Comparison of ENCODE assay signal across 13 cellular contexts in genomic region chr1:231699769-231700168, GRCh38.
DNase-seq lines count a peak whose midpoint lies in the region; ATAC-seq and TF ChIP-seq lines count a peak whose summit lies in the region.
"Had no signal": no experiment of that assay in that cellular context is flagged by ENCODE, and none has a peak within 500 bp of the region (broad histone marks: within the 10 kb centered on the region; RNA-seq: fewer than 3 reads in every experiment).

No MANE protein-coding gene starts in this region.

- H3K4me3 ChIP-seq in left lung (no peak overlapping the region), upper lobe of right lung (no peak overlapping the region)
- H3K4me3 ChIP-seq: coronary artery had no signal

- no peak overlapping the region for H3K4me3 Mint-ChIP-seq in stimulated activated naive CD8-positive, alpha-beta T cell treated with anti-CD3 and anti-CD28 coated beads, Interleukin-15, Interleukin-2, amounts not matched to agents 100 ng/mL and 50 ng/mL, for 24 hours
- peak overlapping the region in 1 of 2 donors; percentile 1 for H3K4me3 Mint-ChIP-seq in stimulated activated naive CD8-positive, alpha-beta T cell treated with anti-CD3 and anti-CD28 coated beads, Interleukin-15, amount 100 ng/mL, for 72 hours

- no peaks in the 10 kb centered on the region for H3K27me3 ChIP-seq in left lung
- H3K27me3 ChIP-seq in upper lobe of right lung: no peaks in the 10 kb centered on the region

- H3K27me3 Mint-ChIP-seq in stimulated activated naive CD8-positive, alpha-beta T cell treated with anti-CD3 and anti-CD28 coated beads, Interleukin-15, Interleukin-2, amounts not matched to agents 100 ng/mL and 50 ng/mL, for 24 hours: no peaks in the 10 kb centered on the region
- H3K27me3 Mint-ChIP-seq in stimulated activated naive CD8-positive, alpha-beta T cell treated with anti-CD3 and anti-CD28 coated beads, Interleukin-15, amount 100 ng/mL, for 72 hours: no peaks in the 10 kb centered on the region

- H3K36me3 Mint-ChIP-seq in stimulated activated naive CD8-positive, alpha-beta T cell treated with anti-CD3 and anti-CD28 coated beads, Interleukin-15, Interleukin-2, amounts not matched to agents 100 ng/mL and 50 ng/mL, for 24 hours (ENCODE audit: low read depth): peaks cover 35% of the 10 kb centered on the region

- intact Hi-C loops in left lung (cut with DNase I): no loop called here
- intact Hi-C loops in upper lobe of right lung (cut with DNase I): no loop called here

- DNase-seq in stimulated activated naive CD8-positive, alpha-beta T cell treated with anti-CD3 and anti-CD28 coated beads, Interleukin-15, amount 100 ng/mL, for 72 hours: no peak
- DNase-seq in amniotic epithelial cell (ENCODE audit: low read depth) (peak; percentile 32), left lung (no peak), upper lobe of right lung (no peak), islet precursor cell (no peak)
- DNase-seq: activated CD4-positive, CD25-positive, alpha-beta regulatory T cell treated with anti-CD3 and anti-CD28 coated beads, Interleukin-2, amount 50 U/mL, for 72 hours; activated T-cell treated with anti-CD3 and anti-CD28 coated beads for 4 hours had no signal

- H3K27ac ChIP-seq in left lung (no peak overlapping the region), upper lobe of right lung (no peak overlapping the region)
- H3K27ac ChIP-seq: coronary artery had no signal

- peak overlapping the region; percentile 17 for H3K27ac Mint-ChIP-seq in stimulated activated naive CD8-positive, alpha-beta T cell treated with anti-CD3 and anti-CD28 coated beads, Interleukin-15, Interleukin-2, amounts not matched to agents 100 ng/mL and 50 ng/mL, for 24 hours
- H3K27ac Mint-ChIP-seq in stimulated activated naive CD8-positive, alpha-beta T cell treated with anti-CD3 and anti-CD28 coated beads, Interleukin-15, amount 100 ng/mL, for 72 hours: peak overlapping the region in 1 of 2 donors; percentile 6
- H3K27ac Mint-ChIP-seq: IgD-negative memory B cell had no signal

- H3K9me3 ChIP-seq in left lung (no peaks in the 10 kb centered on the region), upper lobe of right lung (no peaks in the 10 kb centered on the region)

- peaks cover 0 to 15% of the 10 kb centered on the region in 2 donors for H3K4me1 ChIP-seq in left lung
- H3K4me1 ChIP-seq in upper lobe of right lung: peaks cover 4% of the 10 kb centered on the region

- H3K36me3 ChIP-seq in left lung (peaks cover 0 to under 1% of the 10 kb centered on the region in 2 donors), upper lobe of right lung (no peaks in the 10 kb centered on the region)

- ATAC-seq in stimulated activated naive CD8-positive, alpha-beta T cell treated with anti-CD3 and anti-CD28 coated beads, Interleukin-15, amount 100 ng/mL, for 72 hours: no peak
- peak; percentile 52 for ATAC-seq in left lung
- peak; percentile 59 for ATAC-seq in upper lobe of right lung
- no peak for ATAC-seq in HG03439 (IDR thresholded peaks at IDR 0.05; ENCODE audit: unreplicated experiment)
- no peak for ATAC-seq in GM21825 (IDR thresholded peaks at IDR 0.05; ENCODE audit: unreplicated experiment)
- ATAC-seq: esophagus mucosa had no signal

- H3K4me1 Mint-ChIP-seq in stimulated activated naive CD8-positive, alpha-beta T cell treated with anti-CD3 and anti-CD28 coated beads, Interleukin-15, Interleukin-2, amounts not matched to agents 100 ng/mL and 50 ng/mL, for 24 hours (ENCODE audit: low read depth): peaks cover 10% of the 10 kb centered on the region
- peaks cover 20% of the 10 kb centered on the region for H3K4me1 Mint-ChIP-seq in stimulated activated naive CD8-positive, alpha-beta T cell treated with anti-CD3 and anti-CD28 coated beads, Interleukin-15, amount 100 ng/mL, for 72 hours

- TF ChIP-seq CTCF in left lung (IDR thresholded peaks at IDR 0.05) (no peak), upper lobe of right lung (IDR thresholded peaks at IDR 0.05) (no peak)

- H3K9me3 Mint-ChIP-seq in stimulated activated naive CD8-positive, alpha-beta T cell treated with anti-CD3 and anti-CD28 coated beads, Interleukin-15, Interleukin-2, amounts not matched to agents 100 ng/mL and 50 ng/mL, for 24 hours: peaks cover 4% of the 10 kb centered on the region
- H3K9me3 Mint-ChIP-seq in stimulated activated naive CD8-positive, alpha-beta T cell treated with anti-CD3 and anti-CD28 coated beads, Interleukin-15, amount 100 ng/mL, for 72 hours: peaks cover 5 to 8% of the 10 kb centered on the region in 2 donors
- H3K9me3 Mint-ChIP-seq: IgD-negative memory B cell had no signal

Comparison
In these comparisons a context has a peak if more than half of its experiments do, and no peak if none do; other contexts are left out.
1. ATAC-seq: peak in left lung (single experiment) and upper lobe of right lung (single experiment); none in stimulated activated naive CD8-positive, alpha-beta T cell treated with anti-CD3 and anti-CD28 coated beads, Interleukin-15, amount 100 ng/mL, for 72 hours (single experiment), HG03439 (single experiment) and GM21825 (single experiment).